ENCODE assay signal across 26 cellular contexts in the genomic region with DNA sequence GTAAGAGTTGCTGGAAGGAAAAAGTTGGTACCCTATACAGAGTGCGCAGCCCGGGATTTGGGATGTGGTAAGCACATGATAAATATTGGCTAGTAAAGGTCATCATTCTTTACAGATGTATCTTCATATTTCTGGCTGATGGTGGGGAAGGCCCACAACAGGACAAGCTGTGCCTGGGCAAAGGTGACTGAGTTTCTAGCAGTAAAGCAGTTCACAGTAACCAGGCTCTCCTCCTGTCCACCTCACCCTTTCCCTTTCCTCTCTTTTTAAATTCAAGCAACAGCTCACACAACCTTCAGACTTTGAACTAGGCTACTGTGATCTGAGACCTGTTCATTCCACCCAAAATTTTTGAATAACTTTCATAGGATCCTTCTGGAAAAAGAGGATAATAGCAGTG.
A peak's percentile ranks its signal among the peaks of the same experiment; 100 is the strongest.
DNase-seq lines count a peak whose midpoint lies in the region; ATAC-seq and TF ChIP-seq lines count a peak whose summit lies in the region.
"Had no signal": no experiment of that assay in that cellular context is flagged by ENCODE, and none has a peak within 500 bp of the region (broad histone marks: within the 10 kb centered on the region; RNA-seq: fewer than 3 reads in every experiment).

No MANE protein-coding gene starts in this region.

- no peak overlapping the region for H3K14ac ChIP-seq in neuronal stem cell (ENCODE audit: low read length)

- no peak overlapping the region for H3K23ac ChIP-seq in neuronal stem cell (ENCODE audit: low read depth, low read length, poor library complexity)

- RAD21 ChIA-PET in HCT116 (lab: Charles Lee; ENCODE audit: low non-redundant PET in 1 of 2, low total read pairs in 2 of 2, uncharacterized antibody in 2 of 2, unreplicated experiment in 2 of 2), result no interaction called here

- no peak for TF ChIP-seq CTCF in A673 (conservative IDR thresholded peaks at IDR 0.05; ENCODE audit: low read depth, low read length)
- no peak for TF ChIP-seq CTCF in HCT116 (IDR thresholded peaks at IDR 0.05 in 2 of 3, conservative IDR thresholded peaks at IDR 0.05 in 1 of 3; ENCODE audit: borderline replicate concordance in 1 of 3, insufficient read depth in 1 of 3, low read depth in 2 of 3, low read length in 2 of 3)
- no peak for TF ChIP-seq CTCF in hepatocyte (IDR thresholded peaks at IDR 0.05; ENCODE audit: poor library complexity)
- no peak for TF ChIP-seq CTCF in osteoblast (IDR thresholded peaks at IDR 0.05; ENCODE audit: extremely low read depth, low read depth, low read length)

- no peak overlapping the region for H3K4me3 Mint-ChIP-seq in activated T-helper 2 cell treated with anti-CD3 and anti-CD28 coated beads, Interferon-gamma antibody, Interleukin-2, Interleukin-4, amounts not matched to agents 10 μg/mL and 5 μg/mL and 100 μg/mL, durations not matched to agents 14 hours and 24 hours and 36 hours (ENCODE audit: low read depth)
- H3K4me3 Mint-ChIP-seq: brain; naive B cell; stimulated activated naive B cell treated with anti-CD40 and anti-IgM and Interleukin-4, amounts not matched to agents 10 μg/mL and 1 μg/mL and 100 μg/mL, for 72 hours; T-helper 2 cell treated with Interferon-gamma antibody and Interleukin-4, amounts not matched to agents 5 μg/mL and 100 μg/mL, for 36 hours had no signal

- WGBS in hepatocyte (ENCODE audit: low lambda C conversion rate, missing lambda C conversion rate), result 88% methylated on average over 2 of the region's 2 CpGs
- no CpG with 5 or more reads among the region's 2 CpGs for WGBS in neuronal stem cell (ENCODE audit: extremely low coverage in 2 of 2, insufficient read length in 2 of 2, insufficient replicate concordance in 1 of 2), 2 donors

- H3K27ac Mint-ChIP-seq in activated T-helper 2 cell treated with anti-CD3 and anti-CD28 coated beads, Interferon-gamma antibody, Interleukin-2, Interleukin-4, amounts not matched to agents 10 μg/mL and 5 μg/mL and 100 μg/mL, durations not matched to agents 14 hours and 24 hours and 36 hours, result no peak overlapping the region
- H3K27ac Mint-ChIP-seq: stimulated activated naive B cell treated with anti-CD40 and anti-IgM and Interleukin-4, amounts not matched to agents 10 μg/mL and 1 μg/mL and 100 μg/mL, for 72 hours; T-helper 2 cell treated with Interferon-gamma antibody and Interleukin-4, amounts not matched to agents 5 μg/mL and 100 μg/mL, for 36 hours had no signal

- no peak overlapping the region for H4K8ac ChIP-seq in neuronal stem cell (ENCODE audit: low read depth, low read length)

- H3K4me1 ChIP-seq in A673 (ENCODE audit: insufficient read depth, low read length, poor library complexity, severe bottlenecking) (peaks cover 61% of the 10 kb centered on the region), HCT116 (ENCODE audit: control insufficient read depth in 1 of 2, insufficient read depth in 2 of 2, low read length in 2 of 2) (peaks cover 33 to 51% of the 10 kb centered on the region in 2 experiments), hepatocyte (ENCODE audit: insufficient read depth) (peaks cover 35% of the 10 kb centered on the region), osteoblast (ENCODE audit: insufficient read depth, low read length) (peaks cover 33% of the 10 kb centered on the region), neuronal stem cell (ENCODE audit: control insufficient read depth in 2 of 2, insufficient read depth in 1 of 2, low read depth in 1 of 2, low read length in 2 of 2) (peaks cover 8 to 20% of the 10 kb centered on the region in 2 donors)
- H3K4me1 ChIP-seq: uterus had no signal

- H3K4ac ChIP-seq in neuronal stem cell (ENCODE audit: low read length), result no peak overlapping the region

- CTCF ChIA-PET in A673 (lab: Charles Lee) (no interaction called here), HCT116 (lab: Charles Lee) (no interaction called here)

- POLR2A ChIA-PET in A673 (lab: Charles Lee; ENCODE audit: low non-redundant PET) (no interaction called here), HCT116 (lab: Charles Lee) (interaction anchor here (1.4 kb wide), 1 partner anchor 15 kb away, joined by 3 read pairs; no protein-coding TSS in a partner anchor)

- peaks cover 52% of the 10 kb centered on the region for H3K4me1 Mint-ChIP-seq in activated T-helper 2 cell treated with anti-CD3 and anti-CD28 coated beads, Interferon-gamma antibody, Interleukin-2, Interleukin-4, amounts not matched to agents 10 μg/mL and 5 μg/mL and 100 μg/mL, durations not matched to agents 14 hours and 24 hours and 36 hours (ENCODE audit: low read depth)

- H4K91ac ChIP-seq in neuronal stem cell (ENCODE audit: low read depth, low read length, poor library complexity), result no peak overlapping the region

- H2AK5ac ChIP-seq in neuronal stem cell (ENCODE audit: low read depth, low read length), result no peak overlapping the region

- no peak overlapping the region for H2BK5ac ChIP-seq in neuronal stem cell (ENCODE audit: low read length)

- intact Hi-C loops in A673 (cut with micrococcal nuclease; ENCODE audit: unreplicated experiment) (no loop called here), HCT116 (cut with micrococcal nuclease) (no loop called here)
- intact Hi-C loops in activated T-helper 2 cell treated with anti-CD3 and anti-CD28 coated beads, Interferon-gamma antibody, Interleukin-2, Interleukin-4, amounts not matched to agents 10 μg/mL and 5 μg/mL and 100 μg/mL, durations not matched to agents 14 hours and 24 hours and 36 hours (cut with micrococcal nuclease), result no loop called here

- H3K4me3 ChIP-seq in A673 (ENCODE audit: low read depth, low read length, poor library complexity, severe bottlenecking) (no peak overlapping the region), HCT116 (replicated peaks in 1 of 2; ENCODE audit: low read depth in 1 of 2, low read length in 2 of 2) (no peak overlapping the region), hepatocyte (no peak overlapping the region), osteoblast (ENCODE audit: insufficient read depth, low read length) (no peak overlapping the region), neuronal stem cell (ENCODE audit: low read length in 2 of 2) (no peak overlapping the region)
- H3K4me3 ChIP-seq: GM12878, suprapubic skin, uterus had no signal

- H3K36me3 ChIP-seq in A673 (ENCODE audit: insufficient read depth, low read length, poor library complexity, severe bottlenecking) (no peaks in the 10 kb centered on the region), HCT116 (ENCODE audit: control insufficient read depth in 1 of 2, insufficient read depth in 2 of 2, low read length in 2 of 2) (no peaks in the 10 kb centered on the region), hepatocyte (replicated peaks; ENCODE audit: insufficient read depth, low read depth) (no peaks in the 10 kb centered on the region), osteoblast (ENCODE audit: insufficient read depth, low read length) (no peaks in the 10 kb centered on the region), neuronal stem cell (replicated peaks in 1 of 2; ENCODE audit: control insufficient read depth in 2 of 2, insufficient read depth in 2 of 2, low read length in 2 of 2) (no peaks in the 10 kb centered on the region)
- H3K36me3 ChIP-seq: suprapubic skin, uterus had no signal

- TF ChIP-seq POLR2A in HCT116 (IDR thresholded peaks at IDR 0.05; ENCODE audit: borderline replicate concordance, extremely low read depth, insufficient read depth, insufficient read length), result no peak

- H2AFZ ChIP-seq in HCT116 (ENCODE audit: low read depth, low read length, poor library complexity, severe bottlenecking) (peak overlapping the region; percentile 80), hepatocyte (no peak overlapping the region), osteoblast (ENCODE audit: low read length) (peak overlapping the region; percentile 23), neuronal stem cell (ENCODE audit: low read length) (no peak overlapping the region)

- H2BK15ac ChIP-seq in neuronal stem cell (ENCODE audit: low read length), result no peak overlapping the region

- DNase-seq in A673 (ENCODE audit: low spot score), result no peak
- DNase-seq in HCT116 (ENCODE audit: low read depth, low spot score), result no peak
- DNase-seq in hepatocyte (ENCODE audit: low spot score), result no peak
- no peak for DNase-seq in osteoblast (ENCODE audit: insufficient read length, low spot score, missing footprints)
- no peak for DNase-seq in neuronal stem cell (ENCODE audit: low spot score)
- DNase-seq in SKM-1 (lab: John Stamatoyannopoulos, UW; ENCODE audit: unreplicated experiment), result no peak
- no peak for DNase-seq in activated T-helper 2 cell treated with anti-CD3 and anti-CD28 coated beads, Interferon-gamma antibody, Interleukin-2, Interleukin-4, amounts not matched to agents 10 μg/mL and 5 μg/mL and 100 μg/mL, durations not matched to agents 14 hours and 24 hours and 36 hours (ENCODE audit: low spot score)
- DNase-seq: activated CD4-positive, alpha-beta T cell treated with anti-CD3 and anti-CD28 coated beads, Interleukin-2, amount 50 U/mL, for 1 hour; activated effector memory CD4-positive, alpha-beta T cell treated with anti-CD3 and anti-CD28 coated beads, Interleukin-2, amount 50 U/mL, for 16 hours; effector CD4-positive, alpha-beta T cell; naive B cell; NCI-H1048; NCI-H187 treated with DMSO at 0.1 percent for 48 hours; NCI-H526 treated with DMSO at 0.1 percent for 48 hours; occipital lobe; stimulated activated CD4-positive, alpha-beta T cell treated with anti-CD3 and anti-CD28 coated beads, Interleukin-12 subunit alpha, Interleukin-12 subunit beta, amount 100 ng/mL, for 4 hours; stimulated activated CD4-positive, alpha-beta T cell treated with anti-CD3 and anti-CD28 coated beads, Interleukin-4, amount 100 ng/mL, for 24 hours; stimulated activated naive B cell treated with anti-CD40 and anti-IgM and Interleukin-4, amounts not matched to agents 10 μg/mL and 1 μg/mL and 100 μg/mL, for 72 hours; uterus had no signal

- no peaks in the 10 kb centered on the region for H3K9me3 ChIP-seq in A673 (ENCODE audit: low read depth, low read length, poor library complexity, severe bottlenecking)
- no peaks in the 10 kb centered on the region for H3K9me3 ChIP-seq in HCT116 (ENCODE audit: control insufficient read depth in 1 of 2, insufficient read depth in 1 of 2, low read depth in 1 of 2, low read length in 2 of 2)
- H3K9me3 ChIP-seq in hepatocyte (ENCODE audit: low read depth), result no peaks in the 10 kb centered on the region
- H3K9me3 ChIP-seq in osteoblast (ENCODE audit: low read depth, low read length), result no peaks in the 10 kb centered on the region
- no peaks in the 10 kb centered on the region for H3K9me3 ChIP-seq in neuronal stem cell (replicated peaks in 1 of 2; ENCODE audit: control insufficient read depth in 2 of 2, insufficient read depth in 1 of 2, low read depth in 1 of 2, low read length in 2 of 2)
- H3K9me3 ChIP-seq: suprapubic skin, uterus had no signal

- no peak overlapping the region for H2BK120ac ChIP-seq in neuronal stem cell (ENCODE audit: low read depth, low read length)

- H3K79me2 ChIP-seq in HCT116 (ENCODE audit: insufficient read depth, low read length), result no peaks in the 10 kb centered on the region
- no peaks in the 10 kb centered on the region for H3K79me2 ChIP-seq in hepatocyte
- no peaks in the 10 kb centered on the region for H3K79me2 ChIP-seq in osteoblast (ENCODE audit: insufficient read depth, low read length)

- no peaks in the 10 kb centered on the region for H4K20me1 ChIP-seq in HCT116 (ENCODE audit: insufficient read depth)
- no peaks in the 10 kb centered on the region for H4K20me1 ChIP-seq in hepatocyte (ENCODE audit: insufficient read depth, poor library complexity, severe bottlenecking)
- no peaks in the 10 kb centered on the region for H4K20me1 ChIP-seq in osteoblast (ENCODE audit: insufficient read depth, low read length)

- no peaks in the 10 kb centered on the region for H3K36me3 Mint-ChIP-seq in activated T-helper 2 cell treated with anti-CD3 and anti-CD28 coated beads, Interferon-gamma antibody, Interleukin-2, Interleukin-4, amounts not matched to agents 10 μg/mL and 5 μg/mL and 100 μg/mL, durations not matched to agents 14 hours and 24 hours and 36 hours (ENCODE audit: low read depth)
- H3K36me3 Mint-ChIP-seq: brain; naive B cell; stimulated activated naive B cell treated with anti-CD40 and anti-IgM and Interleukin-4, amounts not matched to agents 10 μg/mL and 1 μg/mL and 100 μg/mL, for 72 hours had no signal

- no peak overlapping the region for H3K18ac ChIP-seq in neuronal stem cell (ENCODE audit: low read length)

- no peak overlapping the region for H3K9ac ChIP-seq in HCT116 (ENCODE audit: low read length)
- no peak overlapping the region for H3K9ac ChIP-seq in neuronal stem cell (ENCODE audit: low read depth, low read length, poor library complexity)

- H3K9me2 ChIP-seq in HCT116 (ENCODE audit: insufficient read depth), result no peaks in the 10 kb centered on the region
- no peaks in the 10 kb centered on the region for H3K9me2 ChIP-seq in hepatocyte (replicated peaks; ENCODE audit: insufficient read depth)

- no TSS peak for BruUV-seq in A673 (replicated peaks; lab: Mats Ljungman, UMichigan)
- no TSS peak for BruUV-seq in HCT116 (replicated peaks; lab: Mats Ljungman, UMichigan)

- TF ChIP-seq RAD21 in HCT116 (IDR thresholded peaks at IDR 0.05; ENCODE audit: low read depth), result no peak

- ATAC-seq in HCT116, result no peak
- ATAC-seq: GM12878; SK-N-SH treated with all-trans-retinoic acid at 6 μM for 48 hours; stimulated activated naive B cell treated with anti-CD40 and anti-IgM and Interleukin-4, amounts not matched to agents 10 μg/mL and 1 μg/mL and 100 μg/mL, for 72 hours had no signal

- H3K9me3 Mint-ChIP-seq in activated T-helper 2 cell treated with anti-CD3 and anti-CD28 coated beads, Interferon-gamma antibody, Interleukin-2, Interleukin-4, amounts not matched to agents 10 μg/mL and 5 μg/mL and 100 μg/mL, durations not matched to agents 14 hours and 24 hours and 36 hours, result no peaks in the 10 kb centered on the region
- H3K9me3 Mint-ChIP-seq: naive B cell; T-helper 2 cell treated with Interferon-gamma antibody and Interleukin-4, amounts not matched to agents 5 μg/mL and 100 μg/mL, for 36 hours had no signal

- H3K4me2 ChIP-seq in HCT116 (ENCODE audit: low read length) (no peak overlapping the region), hepatocyte (peak overlapping the region; percentile 1), osteoblast (ENCODE audit: insufficient read depth, low read length) (no peak overlapping the region), neuronal stem cell (ENCODE audit: insufficient read depth, low read length, poor library complexity, severe bottlenecking) (no peak overlapping the region)

- no peaks in the 10 kb centered on the region for H3K27me3 Mint-ChIP-seq in activated T-helper 2 cell treated with anti-CD3 and anti-CD28 coated beads, Interferon-gamma antibody, Interleukin-2, Interleukin-4, amounts not matched to agents 10 μg/mL and 5 μg/mL and 100 μg/mL, durations not matched to agents 14 hours and 24 hours and 36 hours (ENCODE audit: low read depth)
- H3K27me3 Mint-ChIP-seq: brain; naive B cell; stimulated activated naive B cell treated with anti-CD40 and anti-IgM and Interleukin-4, amounts not matched to agents 10 μg/mL and 1 μg/mL and 100 μg/mL, for 72 hours had no signal

- H2BK12ac ChIP-seq in neuronal stem cell (ENCODE audit: low read length), result no peak overlapping the region

- H3K27me3 ChIP-seq in A673 (replicated peaks; ENCODE audit: insufficient read depth, low read depth, low read length, poor library complexity) (no peaks in the 10 kb centered on the region), HCT116 (ENCODE audit: insufficient read depth, low read length) (no peaks in the 10 kb centered on the region), hepatocyte (no peaks in the 10 kb centered on the region), osteoblast (ENCODE audit: insufficient read depth, low read length) (no peaks in the 10 kb centered on the region), neuronal stem cell (ENCODE audit: control insufficient read depth in 3 of 3, insufficient read depth in 3 of 3, low read depth in 1 of 3, low read length in 3 of 3) (no peaks in the 10 kb centered on the region)
- H3K27me3 ChIP-seq: suprapubic skin, uterus had no signal

- no peaks in the 10 kb centered on the region for H3K79me1 ChIP-seq in neuronal stem cell (ENCODE audit: low read depth, low read length)

- H3K27ac ChIP-seq in A673 (ENCODE audit: low read depth, low read length, poor library complexity, severe bottlenecking), result peak overlapping the region; percentile 81
- H3K27ac ChIP-seq in HCT116 (ENCODE audit: low read depth, low read length), result no peak overlapping the region
- peak overlapping the region; percentile 95 for H3K27ac ChIP-seq in hepatocyte
- no peak overlapping the region for H3K27ac ChIP-seq in osteoblast (ENCODE audit: low read depth, low read length)
- H3K27ac ChIP-seq in neuronal stem cell (replicated peaks; ENCODE audit: low read length), result no peak overlapping the region
- H3K27ac ChIP-seq: C4-2B, RWPE1, suprapubic skin had no signal

Comparison
In these comparisons a context has a peak if more than half of its experiments do, and no peak if none do; other contexts are left out.
1. H3K27ac ChIP-seq: peak in A673 (single experiment) and hepatocyte (single experiment); none in HCT116 (single experiment), osteoblast (single experiment) and neuronal stem cell (single experiment).
2. H2AFZ ChIP-seq: peak in HCT116 (single experiment) and osteoblast (single experiment); none in hepatocyte (single experiment) and neuronal stem cell (single experiment).